18 cellular contexts compared by ENCODE assay signal in the genomic region with DNA sequence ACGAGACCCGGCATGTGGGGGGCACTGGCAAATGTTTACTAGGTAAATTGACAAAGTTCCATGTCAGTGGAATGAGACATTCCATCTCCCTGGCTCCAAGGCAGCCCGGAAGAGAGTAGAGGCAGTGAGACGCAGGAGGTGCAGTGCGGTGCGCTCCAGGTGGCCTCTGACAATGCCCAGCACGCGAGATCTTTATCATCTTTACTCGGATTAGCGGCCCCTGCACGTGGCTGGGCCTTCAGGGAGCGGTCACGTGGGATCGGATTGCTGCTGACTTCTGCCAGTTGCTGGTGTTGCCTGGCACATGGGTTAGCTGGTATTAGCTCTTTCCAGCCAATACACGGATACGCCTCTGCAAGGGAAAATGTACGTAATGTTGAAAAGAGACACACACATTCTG.
DNase-seq lines count a peak whose midpoint lies in the region; ATAC-seq and TF ChIP-seq lines count a peak whose summit lies in the region.
"Had no signal": no experiment of that assay in that cellular context is flagged by ENCODE, and none has a peak within 500 bp of the region (broad histone marks: within the 10 kb centered on the region; RNA-seq: fewer than 3 reads in every experiment).

No MANE protein-coding gene starts in this region.

- CTCF ChIA-PET in CD4-positive, alpha-beta memory T cell (lab: Charles Lee; ENCODE audit: partially characterized antibody) = interaction anchor here (1.4 kb wide), 1 partner anchor 9 kb away, joined by 5 read pairs; no protein-coding TSS in a partner anchor
- CTCF ChIA-PET in activated CD8-positive, alpha-beta T cell treated with anti-CD3 and anti-CD28 coated beads, Interleukin-2, amount 10 ng/mL, durations not matched to agents 7 days and 5 days (lab: Charles Lee) = no interaction called here

- TF ChIP-seq CTCF in heart right ventricle (IDR thresholded peaks at IDR 0.05) = no peak

- no peaks in the 10 kb centered on the region for H3K36me3 Mint-ChIP-seq in CD4-positive, alpha-beta memory T cell
- H3K36me3 Mint-ChIP-seq in effector memory CD8-positive, alpha-beta T cell (ENCODE audit: insufficient read depth) = peaks cover 10% of the 10 kb centered on the region
- H3K36me3 Mint-ChIP-seq in stimulated activated memory B cell treated with anti-CD40 and anti-IgM and Interleukin-4, amounts not matched to agents 10 μg/mL and 1 μg/mL and 100 μg/mL, for 72 hours = no peaks in the 10 kb centered on the region
- no peaks in the 10 kb centered on the region for H3K36me3 Mint-ChIP-seq in activated CD8-positive, alpha-beta T cell treated with anti-CD3 and anti-CD28 coated beads, Interleukin-2, amount 10 ng/mL, durations not matched to agents 7 days and 5 days (ENCODE audit: low read depth)

- no peak for ATAC-seq in effector memory CD8-positive, alpha-beta T cell (replicated peaks)
- ATAC-seq in stimulated activated memory B cell treated with anti-CD40 and anti-IgM and Interleukin-4, amounts not matched to agents 10 μg/mL and 1 μg/mL and 100 μg/mL, for 72 hours = no peak
- ATAC-seq in heart right ventricle = no peak
- ATAC-seq in activated CD8-positive, alpha-beta T cell treated with anti-CD3 and anti-CD28 coated beads, Interleukin-2, amount 10 ng/mL, durations not matched to agents 7 days and 5 days = no peak
- ATAC-seq in HG03457 (IDR thresholded peaks at IDR 0.05; ENCODE audit: unreplicated experiment) = no peak

- H3K9me3 Mint-ChIP-seq in CD4-positive, alpha-beta memory T cell = no peaks in the 10 kb centered on the region
- no peaks in the 10 kb centered on the region for H3K9me3 Mint-ChIP-seq in effector memory CD8-positive, alpha-beta T cell
- no peaks in the 10 kb centered on the region for H3K9me3 Mint-ChIP-seq in stimulated activated memory B cell treated with anti-CD40 and anti-IgM and Interleukin-4, amounts not matched to agents 10 μg/mL and 1 μg/mL and 100 μg/mL, for 72 hours
- no peaks in the 10 kb centered on the region for H3K9me3 Mint-ChIP-seq in activated CD8-positive, alpha-beta T cell treated with anti-CD3 and anti-CD28 coated beads, Interleukin-2, amount 10 ng/mL, durations not matched to agents 7 days and 5 days (ENCODE audit: insufficient read depth)

- H3K4me1 Mint-ChIP-seq in CD4-positive, alpha-beta memory T cell = peaks cover 15 to 29% (median 23%) of the 10 kb centered on the region in 4 donors
- peaks cover 15 to 26% of the 10 kb centered on the region in 2 donors for H3K4me1 Mint-ChIP-seq in effector memory CD8-positive, alpha-beta T cell (ENCODE audit: low read depth in 2 of 2)
- peaks cover 54% of the 10 kb centered on the region for H3K4me1 Mint-ChIP-seq in stimulated activated memory B cell treated with anti-CD40 and anti-IgM and Interleukin-4, amounts not matched to agents 10 μg/mL and 1 μg/mL and 100 μg/mL, for 72 hours
- peaks cover 25% of the 10 kb centered on the region for H3K4me1 Mint-ChIP-seq in activated CD8-positive, alpha-beta T cell treated with anti-CD3 and anti-CD28 coated beads, Interleukin-2, amount 10 ng/mL, durations not matched to agents 7 days and 5 days (ENCODE audit: low read depth)

- no peak overlapping the region for H3K4me3 ChIP-seq in CD4-positive, alpha-beta memory T cell (ENCODE audit: low read length in 2 of 2)
- H3K4me3 ChIP-seq in heart right ventricle = no peak overlapping the region
- H3K4me3 ChIP-seq: colonic mucosa, sigmoid colon, SJSA1 had no signal

- H3K27ac ChIP-seq in CD4-positive, alpha-beta memory T cell (ENCODE audit: low read depth, low read length) = no peak overlapping the region
- no peak overlapping the region for H3K27ac ChIP-seq in heart right ventricle
- H3K27ac ChIP-seq: colonic mucosa, sigmoid colon, SJSA1 had no signal

- WGBS in heart right ventricle, 2 donors = 72 to 73% methylated on average over 17 of the region's 17 CpGs

- no peaks in the 10 kb centered on the region for H3K36me3 ChIP-seq in CD4-positive, alpha-beta memory T cell (ENCODE audit: insufficient read depth, low read length)
- no peaks in the 10 kb centered on the region for H3K36me3 ChIP-seq in heart right ventricle
- H3K36me3 ChIP-seq: colonic mucosa, sigmoid colon, SJSA1 had no signal

- intact Hi-C loops in CD4-positive, alpha-beta memory T cell (cut with micrococcal nuclease) = loop anchor here (2.0 kb wide), 2 partner anchors 174 to 238 kb away; partner anchors contain the start of genes ACP1, SH3YL1 and TMEM18
- intact Hi-C loops in heart right ventricle (cut with DNase I) = no loop called here

- peak overlapping the region in 2 of 8 donors; percentile 40 to 41 for H3K4me3 Mint-ChIP-seq in CD4-positive, alpha-beta memory T cell
- H3K4me3 Mint-ChIP-seq in effector memory CD8-positive, alpha-beta T cell = peak overlapping the region in 1 of 2 donors; percentile 25
- H3K4me3 Mint-ChIP-seq in stimulated activated memory B cell treated with anti-CD40 and anti-IgM and Interleukin-4, amounts not matched to agents 10 μg/mL and 1 μg/mL and 100 μg/mL, for 72 hours = no peak overlapping the region
- H3K4me3 Mint-ChIP-seq in activated CD8-positive, alpha-beta T cell treated with anti-CD3 and anti-CD28 coated beads, Interleukin-2, amount 10 ng/mL, durations not matched to agents 7 days and 5 days = no peak overlapping the region
- H3K4me3 Mint-ChIP-seq: HFFc6 had no signal

- POLR2A ChIA-PET in CD4-positive, alpha-beta memory T cell (lab: Charles Lee; ENCODE audit: partially characterized antibody) = interaction anchor here (1.4 to 2.0 kb wide), 2 partner anchors 9 to 16 kb away, joined by 5 to 24 read pairs; no protein-coding TSS in a partner anchor
- POLR2A ChIA-PET in activated CD8-positive, alpha-beta T cell treated with anti-CD3 and anti-CD28 coated beads, Interleukin-2, amount 10 ng/mL, durations not matched to agents 7 days and 5 days (lab: Charles Lee) = no interaction called here

- DNase-seq in CD4-positive, alpha-beta memory T cell = no peak
- DNase-seq in NCI-H2171 treated with DMSO at 0.1 percent for 48 hours (lab: John Stamatoyannopoulos, UW) = peak; percentile 92
- DNase-seq in effector memory CD8-positive, alpha-beta T cell = no peak
- DNase-seq in heart right ventricle = no peak
- no peak for DNase-seq in activated CD8-positive, alpha-beta T cell treated with anti-CD3 and anti-CD28 coated beads, Interleukin-2, amount 10 ng/mL, durations not matched to agents 7 days and 5 days
- DNase-seq: activated CD4-positive, alpha-beta T cell treated with anti-CD3 and anti-CD28 coated beads for 48 hours; activated naive CD4-positive, alpha-beta T cell treated with anti-CD3 and anti-CD28 coated beads, Interleukin-2, amount 50 U/mL, for 16 hours; AML-193; colonic mucosa; DMS79; HFFc6; NCI-H1417; NCI-H345; sigmoid colon; stimulated activated CD4-positive, alpha-beta T cell treated with anti-CD3 and anti-CD28 coated beads, Interleukin-2, amount 100 ng/mL, for 24 hours had no signal

- peaks cover 24% of the 10 kb centered on the region for H3K4me1 ChIP-seq in CD4-positive, alpha-beta memory T cell (ENCODE audit: insufficient read depth, low read length)
- no peaks in the 10 kb centered on the region for H3K4me1 ChIP-seq in heart right ventricle
- H3K4me1 ChIP-seq: colonic mucosa, sigmoid colon, SJSA1 had no signal

- H3K27ac Mint-ChIP-seq in CD4-positive, alpha-beta memory T cell = peak overlapping the region in 4 of 7 donors; percentile 50 to 99 (median 79)
- H3K27ac Mint-ChIP-seq in effector memory CD8-positive, alpha-beta T cell = peak overlapping the region; percentile 90 to 92
- H3K27ac Mint-ChIP-seq in stimulated activated memory B cell treated with anti-CD40 and anti-IgM and Interleukin-4, amounts not matched to agents 10 μg/mL and 1 μg/mL and 100 μg/mL, for 72 hours = peak overlapping the region; percentile 86
- no peak overlapping the region for H3K27ac Mint-ChIP-seq in activated CD8-positive, alpha-beta T cell treated with anti-CD3 and anti-CD28 coated beads, Interleukin-2, amount 10 ng/mL, durations not matched to agents 7 days and 5 days
- H3K27ac Mint-ChIP-seq: HFFc6 had no signal

- H3K9me3 ChIP-seq in CD4-positive, alpha-beta memory T cell (ENCODE audit: control insufficient read depth in 1 of 2, low read length in 2 of 2) = no peaks in the 10 kb centered on the region
- no peaks in the 10 kb centered on the region for H3K9me3 ChIP-seq in heart right ventricle
- H3K9me3 ChIP-seq: colonic mucosa, sigmoid colon, SJSA1 had no signal

- H3K27me3 ChIP-seq in CD4-positive, alpha-beta memory T cell (ENCODE audit: insufficient read depth, low read length) = no peaks in the 10 kb centered on the region
- H3K27me3 ChIP-seq in heart right ventricle = peaks cover 0 to 23% (median 10%) of the 10 kb centered on the region in 7 donors
- H3K27me3 ChIP-seq: colonic mucosa, SJSA1 had no signal

- no peaks in the 10 kb centered on the region for H3K27me3 Mint-ChIP-seq in CD4-positive, alpha-beta memory T cell
- H3K27me3 Mint-ChIP-seq in effector memory CD8-positive, alpha-beta T cell = no peaks in the 10 kb centered on the region
- H3K27me3 Mint-ChIP-seq in stimulated activated memory B cell treated with anti-CD40 and anti-IgM and Interleukin-4, amounts not matched to agents 10 μg/mL and 1 μg/mL and 100 μg/mL, for 72 hours = no peaks in the 10 kb centered on the region
- H3K27me3 Mint-ChIP-seq in activated CD8-positive, alpha-beta T cell treated with anti-CD3 and anti-CD28 coated beads, Interleukin-2, amount 10 ng/mL, durations not matched to agents 7 days and 5 days (ENCODE audit: low read depth) = no peaks in the 10 kb centered on the region
